8 cellular contexts compared by ENCODE assay signal in the genomic region with DNA sequence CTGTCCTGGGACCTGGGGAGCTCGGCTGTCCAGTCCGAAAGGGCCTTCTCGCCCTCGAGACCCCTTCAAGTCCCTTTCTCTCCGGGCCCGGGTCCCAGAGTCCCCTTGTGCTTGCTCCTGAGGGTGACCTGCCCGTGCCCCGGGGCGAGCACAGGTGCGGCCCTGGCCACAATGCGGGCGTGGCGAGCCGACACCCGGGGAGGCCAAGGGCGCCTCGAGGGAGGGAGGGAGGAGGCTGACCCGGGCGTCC. TPM values are rescaled to one million over a fixed set of nuclear protein-coding genes. Genes with fewer than 3 reads are reported as not detected.
DNase-seq lines count a peak whose midpoint lies in the region; ATAC-seq and TF ChIP-seq lines count a peak whose summit lies in the region.

No MANE protein-coding gene starts in this region.

- H3K4me1 ChIP-seq in Peyer's patch (peaks cover 0 to 15% (median 10%) of the 10 kb centered on the region in 4 donors), fibroblast of lung (ENCODE audit: control insufficient read depth, extremely low read depth, insufficient read depth, low read length) (peaks cover 6% of the 10 kb centered on the region), sigmoid colon (peaks cover 0 to 45% (median 35%) of the 10 kb centered on the region in 4 donors)

- H3K36me3 ChIP-seq in Peyer's patch, result no peaks in the 10 kb centered on the region
- H3K36me3 ChIP-seq in fibroblast of lung (ENCODE audit: control insufficient read depth, insufficient read depth, low read length), result no peaks in the 10 kb centered on the region
- no peaks in the 10 kb centered on the region for H3K36me3 ChIP-seq in sigmoid colon

- no peak for DNase-seq in Peyer's patch
- no peak for DNase-seq in fibroblast of lung (ENCODE audit: low read depth in 2 of 2)
- no peak for DNase-seq in sigmoid colon
- no peak for DNase-seq in GM10248 (ENCODE audit: extremely low spot score)
- no peak for DNase-seq in stimulated activated CD4-positive, alpha-beta T cell treated with anti-CD3 and anti-CD28 coated beads, Interleukin-2, amount 100 ng/mL, for 24 hours
- no peak for DNase-seq in D341Med (ENCODE audit: low spot score)

- no peak for ATAC-seq in GM19463 (IDR thresholded peaks at IDR 0.05; ENCODE audit: unreplicated experiment)

- intact Hi-C loops in sigmoid colon (cut with DNase I), result loop anchor here (1.0 to 5.0 kb wide), 5 partner anchors 52 to 158 kb away; no protein-coding TSS in a partner anchor

- no peak overlapping the region for H3K9ac ChIP-seq in fibroblast of lung (ENCODE audit: insufficient read depth, low read length)

- peaks cover 2% of the 10 kb centered on the region for H4K20me1 ChIP-seq in fibroblast of lung (ENCODE audit: control insufficient read depth, extremely low read depth, insufficient read depth, low read length)

- peak overlapping the region; percentile 97 to 99 (median 98) for H3K27ac ChIP-seq in Peyer's patch
- no peak overlapping the region for H3K27ac ChIP-seq in fibroblast of lung (ENCODE audit: insufficient read depth, low read length)
- peak overlapping the region; percentile 99 to 100 (median 100) for H3K27ac ChIP-seq in sigmoid colon

- H3K79me2 ChIP-seq in fibroblast of lung (ENCODE audit: control insufficient read depth, insufficient read depth, low read length), result peaks cover 31% of the 10 kb centered on the region

- TF ChIP-seq EP300 in sigmoid colon (IDR thresholded peaks at IDR 0.05), result no peak

- H3K27me3 ChIP-seq in Peyer's patch (no peaks in the 10 kb centered on the region), fibroblast of lung (ENCODE audit: control insufficient read depth, insufficient read depth, low read length) (peaks cover 6% of the 10 kb centered on the region), sigmoid colon (no peaks in the 10 kb centered on the region)

- POLR2A ChIA-PET in GM10248 (lab: Yijun Ruan, JAX), result interaction anchor here (3.5 kb wide), 1 partner anchor 52 kb away, joined by 21 read pairs; no protein-coding TSS in a partner anchor

- CTCF ChIA-PET in GM10248 (lab: Yijun Ruan, JAX), result interaction anchor here (1.0 to 6.4 kb wide), 6 partner anchors 9 to 140 kb away, joined by 3 to 24 read pairs (median 6); no protein-coding TSS in a partner anchor

- WGBS in sigmoid colon, 2 donors, result 2 to 8% methylated on average over 19 of the region's 19 CpGs

- H2AFZ ChIP-seq in fibroblast of lung (ENCODE audit: low read length), result no peak overlapping the region

- H3K4me2 ChIP-seq in fibroblast of lung (ENCODE audit: extremely low read depth, insufficient read depth, low read length), result peak overlapping the region; percentile 27

- TF ChIP-seq POLR2A in GM15510 (IDR thresholded peaks at IDR 0.05; ENCODE audit: borderline replicate concordance, extremely low read depth, insufficient read length) (peak; percentile 50), Peyer's patch (IDR thresholded peaks at IDR 0.05) (peak in 1 of 2 donors; percentile 34), sigmoid colon (IDR thresholded peaks at IDR 0.05) (no peak)

- peak in 1 of 6 experiments; percentile 1 for TF ChIP-seq CTCF in Peyer's patch (IDR thresholded peaks at IDR 0.05)
- no peak for TF ChIP-seq CTCF in fibroblast of lung (conservative IDR thresholded peaks at IDR 0.05 in 1 of 2, IDR thresholded peaks at IDR 0.05 in 1 of 2; ENCODE audit: low read depth in 1 of 2, low read length in 2 of 2)
- no peak for TF ChIP-seq CTCF in sigmoid colon (IDR thresholded peaks at IDR 0.05)
- no peak for TF ChIP-seq CTCF in GM10248 (IDR thresholded peaks at IDR 0.05; ENCODE audit: control extremely low read depth, extremely low read depth, low read depth, missing control alignments)

- H3K4me3 ChIP-seq in Peyer's patch (peak overlapping the region; percentile 77 to 94 (median 90)), fibroblast of lung (replicated peaks in 1 of 4; ENCODE audit: control extremely low read depth in 1 of 4, insufficient read depth in 1 of 4, low read depth in 3 of 4, low read length in 4 of 4) (peak overlapping the region in 1 of 4 experiments; percentile 35), sigmoid colon (peak overlapping the region; percentile 16 to 98 (median 94))

- H3K9me3 ChIP-seq in Peyer's patch (no peaks in the 10 kb centered on the region), fibroblast of lung (ENCODE audit: control insufficient read depth, insufficient read depth, low read depth, low read length) (no peaks in the 10 kb centered on the region), sigmoid colon (no peaks in the 10 kb centered on the region)

RNA-seq across cellular contexts. Expression of gene MEF2A, which starts 0.8 kb away (rescaled TPM):
- 10 to 100 TPM; 34.1 to 94.1 (median 41.4) TPM for total RNA-seq in Peyer's patch
- 14.9 and 24.6 TPM in 2 replicates for total RNA-seq in fibroblast of lung
- 33.5 and 40.4 TPM in 2 replicates for polyA plus RNA-seq in fibroblast of lung
- 19.0 and 25.5 TPM in 2 replicates for polyA plus RNA-seq in fibroblast of lung (2012)
- polyA minus RNA-seq in fibroblast of lung (ENCODE audit: low replicate concordance), result 22.1 and 26.3 TPM in 2 replicates
- 100 to 1,000 TPM in 1 of 4 donors, 10 to 100 TPM in 3; 78.8 to 123 (median 80.3) TPM for total RNA-seq in sigmoid colon
- 10 to 100 TPM; 11.6 to 15.4 (median 14.4) TPM for polyA plus RNA-seq in sigmoid colon
